19 cellular contexts compared by ENCODE assay signal in the genomic region with DNA sequence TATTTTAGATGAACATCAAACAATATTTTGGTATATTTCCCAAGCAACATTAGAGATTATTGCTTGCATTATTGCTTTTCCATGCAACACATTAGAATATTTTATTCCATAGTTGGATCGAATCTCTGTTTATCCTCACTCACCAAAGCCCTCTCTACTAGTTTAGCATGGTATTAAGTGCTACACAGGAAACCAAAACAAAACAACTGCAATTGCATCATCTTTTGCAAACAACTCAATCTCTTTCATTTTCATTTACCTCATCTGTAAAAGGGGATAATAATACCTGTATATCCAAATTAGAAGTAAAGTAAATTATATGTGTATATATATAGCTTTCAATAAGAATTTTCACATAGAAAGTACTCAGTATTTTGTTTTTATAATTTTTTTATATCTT.
"Had no signal": no experiment of that assay in that cellular context is flagged by ENCODE, and none has a peak within 500 bp of the region (broad histone marks: within the 10 kb centered on the region; RNA-seq: fewer than 3 reads in every experiment).

No MANE protein-coding gene starts in this region.

- H3K27ac ChIP-seq: dorsolateral prefrontal cortex, heart right ventricle, psoas muscle, right lobe of liver, testis, tibial nerve, upper lobe of right lung, vagina had no signal

- ATAC-seq: esophagus mucosa; heart right ventricle; psoas muscle; right lobe of liver; stimulated activated memory B cell treated with anti-CD40 and anti-IgM and Interleukin-4, amounts not matched to agents 10 μg/mL and 1 μg/mL and 100 μg/mL, for 72 hours; stimulated activated naive CD8-positive, alpha-beta T cell treated with anti-CD3 and anti-CD28 coated beads, Interleukin-15, amount 100 ng/mL, for 72 hours; upper lobe of right lung had no signal

- DNase-seq: dorsolateral prefrontal cortex; effector CD8-positive, alpha-beta T cell; heart right ventricle; hypothalamus; kidney glomerular epithelial cell; mesendoderm; naive B cell; occipital lobe; psoas muscle; retina; right lobe of liver; stimulated activated CD4-positive, alpha-beta T cell treated with anti-CD3 and anti-CD28 coated beads, Interleukin-4, amount 100 ng/mL, for 1 hour; stimulated activated naive CD8-positive, alpha-beta T cell treated with anti-CD3 and anti-CD28 coated beads, Interleukin-15, amount 100 ng/mL, for 72 hours; testis; upper lobe of right lung had no signal

- H3K4me3 ChIP-seq: dorsolateral prefrontal cortex, heart right ventricle, psoas muscle, right lobe of liver, testis, tibial nerve, upper lobe of right lung, vagina had no signal

- H3K4me1 ChIP-seq: heart right ventricle, psoas muscle, right lobe of liver, testis, tibial nerve, upper lobe of right lung, vagina had no signal

- H3K36me3 ChIP-seq: heart right ventricle, right lobe of liver, tibial nerve, upper lobe of right lung, vagina had no signal

- H3K9me3 ChIP-seq: psoas muscle, right lobe of liver, testis, tibial nerve, upper lobe of right lung, vagina had no signal

- H3K27me3 ChIP-seq: dorsolateral prefrontal cortex, heart right ventricle, right lobe of liver, testis, tibial nerve, upper lobe of right lung, vagina had no signal
